2 cellular contexts compared by ENCODE assay signal in genomic region chr11:34644669-34645406, GRCh38.
TF ChIP-seq lines count a peak whose summit lies in the region.

No MANE protein-coding gene starts in this region.

TF ChIP-seq in H1, 55 proteins besides CTCF, POLR2A, EP300 and RAD21:
- no peak for TF ChIP-seq CBX5 (IDR thresholded peaks at IDR 0.05; ENCODE audit: low read depth, low read length)
- no peak for TF ChIP-seq JUN (IDR thresholded peaks at IDR 0.05; ENCODE audit: low read depth, low read length)
- no peak for TF ChIP-seq RFX5 (IDR thresholded peaks at IDR 0.05; ENCODE audit: borderline replicate concordance, low read depth, low read length)
- no peak for TF ChIP-seq KDM5A (IDR thresholded peaks at IDR 0.05; ENCODE audit: low read length)

TF ChIP-seq in GM12891, 5 proteins besides CTCF, POLR2A, EP300 and RAD21:
- TF ChIP-seq PAX5 (IDR thresholded peaks at IDR 0.05; ENCODE audit: insufficient read depth, low read length, severe bottlenecking) (no peak), SPI1 (IDR thresholded peaks at IDR 0.05; ENCODE audit: low read depth, low read length) (no peak), TAF1 (IDR thresholded peaks at IDR 0.05; ENCODE audit: low read depth, low read length) (no peak), POLR2AphosphoS5 (IDR thresholded peaks at IDR 0.05; ENCODE audit: low read depth, low read length) (no peak), POU2F2 (IDR thresholded peaks at IDR 0.05; ENCODE audit: low read depth, low read length) (no peak)
TF ChIP-seq in GM12891: peak in this region for 0.
